Comparison of ENCODE assay signal across 8 cellular contexts in genomic region chr18:49768051-49768391, GRCh38. TPM values are rescaled to one million over a fixed set of nuclear protein-coding genes. Genes with fewer than 3 reads are reported as not detected.
DNase-seq lines count a peak whose midpoint lies in the region; ATAC-seq and TF ChIP-seq lines count a peak whose summit lies in the region.

No MANE protein-coding gene starts in this region.

- H3K9me3 ChIP-seq in HEK293 (ENCODE audit: control insufficient read depth, insufficient read depth, low read depth, low read length) = no peaks in the 10 kb centered on the region

- TF ChIP-seq CTCF in AG10803 (conservative IDR thresholded peaks at IDR 0.05; ENCODE audit: low read length) = peak; percentile 57
- peak; percentile 58 for TF ChIP-seq CTCF in HEK293 (tag by site-specific recombination; IDR thresholded peaks at IDR 0.05)
- TF ChIP-seq CTCF in RWPE1 (conservative IDR thresholded peaks at IDR 0.05; ENCODE audit: low read depth) = peak; percentile 29
- peak; percentile 96 for TF ChIP-seq CTCF in foreskin keratinocyte (conservative IDR thresholded peaks at IDR 0.05)
- peak; percentile 94 for TF ChIP-seq CTCF in retinal pigment epithelial cell (conservative IDR thresholded peaks at IDR 0.05; ENCODE audit: low read depth, low read length)

- CTCF ChIA-PET in HEK293 (lab: Yijun Ruan, JAX) (interaction anchor here (0.6 to 5.7 kb wide), 14 partner anchors 9 to 303 kb away, joined by 3 to 41 read pairs (median 5); partner anchors contain the start of gene LIPG), RWPE1 (lab: Yijun Ruan, JAX) (interaction anchor here (1.3 kb wide), 1 partner anchor 257 kb away, joined by 4 read pairs; no protein-coding TSS in a partner anchor)

- peak; percentile 39 for DNase-seq in AG10803 (ENCODE audit: low read depth)
- DNase-seq in RWPE1 (ENCODE audit: low spot score) = peak; percentile 19
- peak; percentile 40 to 63 for DNase-seq in foreskin keratinocyte
- DNase-seq in retinal pigment epithelial cell (ENCODE audit: low read depth) = peak; percentile 50
- no peak for DNase-seq in stimulated activated CD8-positive, alpha-beta memory T cell treated with anti-CD3 and anti-CD28 coated beads, Interleukin-4, amount 100 ng/mL, for 48 hours
- no peak for DNase-seq in SKM-1 treated with dmso at 0.1 percent for 144 hours (lab: John Stamatoyannopoulos, UW; ENCODE audit: unreplicated experiment)

- H3K4me1 ChIP-seq in HEK293 (ENCODE audit: control insufficient read depth, insufficient read depth, low read length) (no peaks in the 10 kb centered on the region), foreskin keratinocyte (no peaks in the 10 kb centered on the region)

- no peaks in the 10 kb centered on the region for H3K27me3 ChIP-seq in foreskin keratinocyte

- H3K27ac ChIP-seq in HEK293 (ENCODE audit: extremely low read depth, low read depth, low read length) = no peak overlapping the region
- H3K27ac ChIP-seq in RWPE1 = no peak overlapping the region
- no peak overlapping the region for H3K27ac ChIP-seq in foreskin keratinocyte

- H3K4me3 ChIP-seq in AG10803 (ENCODE audit: low read length) (no peak overlapping the region), HEK293 (ENCODE audit: low read depth, low read length) (no peak overlapping the region), retinal pigment epithelial cell (ENCODE audit: low read length) (no peak overlapping the region)

- no peaks in the 10 kb centered on the region for H3K36me3 ChIP-seq in HEK293 (ENCODE audit: control insufficient read depth in 2 of 2, insufficient read depth in 1 of 2, low read length in 2 of 2)

- peak; percentile 63 for ATAC-seq in foreskin keratinocyte
- ATAC-seq in GM19463 (IDR thresholded peaks at IDR 0.05; ENCODE audit: unreplicated experiment) = no peak

- POLR2A ChIA-PET in HEK293 (lab: Yijun Ruan, JAX) (no interaction called here), RWPE1 (lab: Yijun Ruan, JAX; ENCODE audit: low non-redundant PET) (no interaction called here)

TF ChIP-seq in HEK293, 187 proteins besides CTCF, POLR2A, EP300 and RAD21:
- TF ChIP-seq PRDM1 (tag by site-specific recombination; IDR thresholded peaks at IDR 0.05) (peak; percentile 62), OVOL3 (tag by site-specific recombination; IDR thresholded peaks at IDR 0.05) (no peak), ZNF664 (tag by site-specific recombination; IDR thresholded peaks at IDR 0.05) (peak; percentile 88), KLF9 (tag by site-specific recombination; IDR thresholded peaks at IDR 0.05; ENCODE audit: low read depth) (no peak), ZNF626 (tag by site-specific recombination; IDR thresholded peaks at IDR 0.05) (no peak), REPIN1 (tag by site-specific recombination; IDR thresholded peaks at IDR 0.05; ENCODE audit: low read depth) (no peak), ZNF544 (tag by site-specific recombination; IDR thresholded peaks at IDR 0.05) (no peak), PRDM6 (tag by site-specific recombination; IDR thresholded peaks at IDR 0.05) (no peak), ZNF610 (tag by site-specific recombination; IDR thresholded peaks at IDR 0.05; ENCODE audit: borderline replicate concordance) (no peak), ZNF362 (tag by site-specific recombination; IDR thresholded peaks at IDR 0.05) (no peak), ZNF510 (tag by site-specific recombination; IDR thresholded peaks at IDR 0.05; ENCODE audit: insufficient replicate concordance) (no peak), ZBTB48 (tag by site-specific recombination; IDR thresholded peaks at IDR 0.05) (no peak), ZNF639 (tag by site-specific recombination; IDR thresholded peaks at IDR 0.05) (no peak), SCRT1 (tag by site-specific recombination; IDR thresholded peaks at IDR 0.05; ENCODE audit: borderline replicate concordance) (no peak), SP7 (tag by site-specific recombination; IDR thresholded peaks at IDR 0.05) (no peak), ZNF394 (tag by site-specific recombination; IDR thresholded peaks at IDR 0.05; ENCODE audit: borderline replicate concordance) (no peak), ZBTB1 (tag by site-specific recombination; IDR thresholded peaks at IDR 0.05) (no peak), ZNF704 (tag by site-specific recombination; IDR thresholded peaks at IDR 0.05) (no peak), ZNF214 (tag by site-specific recombination; IDR thresholded peaks at IDR 0.05; ENCODE audit: borderline replicate concordance) (no peak), ZBTB8A (tag by site-specific recombination; IDR thresholded peaks at IDR 0.05) (no peak), ZNF654 (tag by site-specific recombination; IDR thresholded peaks at IDR 0.05; ENCODE audit: low read depth) (peak; percentile 72), ZNF311 (tag by site-specific recombination; IDR thresholded peaks at IDR 0.05; ENCODE audit: borderline replicate concordance) (no peak), GLI2 (tag by site-specific recombination; IDR thresholded peaks at IDR 0.05; ENCODE audit: borderline replicate concordance, low read depth) (no peak)

RNA-seq across cellular contexts. Expression of gene ACAA2, which starts 45.3 kb away (rescaled TPM):
- total RNA-seq in foreskin keratinocyte = 12.0 and 15.4 TPM in 2 replicates
- polyA plus RNA-seq in foreskin keratinocyte = 9.5 and 15.3 TPM in 2 replicates

Comparison
In these comparisons a context has a peak if more than half of its experiments do, and no peak if none do; other contexts are left out.
1. DNase-seq: peak in AG10803 (single experiment), RWPE1 (single experiment), foreskin keratinocyte (2 of 2) and retinal pigment epithelial cell (single experiment); none in stimulated activated CD8-positive, alpha-beta memory T cell treated with anti-CD3 and anti-CD28 coated beads, Interleukin-4, amount 100 ng/mL, for 48 hours (single experiment) and SKM-1 treated with dmso at 0.1 percent for 144 hours (single experiment).
2. CTCF ChIP-seq: peak in every context shown above with its lines; median percentile 96 in foreskin keratinocyte; 94 in retinal pigment epithelial cell; 58 in HEK293; 57 in AG10803; 29 in RWPE1.